ENCODE assay signal across 32 cellular contexts in the genomic region with DNA sequence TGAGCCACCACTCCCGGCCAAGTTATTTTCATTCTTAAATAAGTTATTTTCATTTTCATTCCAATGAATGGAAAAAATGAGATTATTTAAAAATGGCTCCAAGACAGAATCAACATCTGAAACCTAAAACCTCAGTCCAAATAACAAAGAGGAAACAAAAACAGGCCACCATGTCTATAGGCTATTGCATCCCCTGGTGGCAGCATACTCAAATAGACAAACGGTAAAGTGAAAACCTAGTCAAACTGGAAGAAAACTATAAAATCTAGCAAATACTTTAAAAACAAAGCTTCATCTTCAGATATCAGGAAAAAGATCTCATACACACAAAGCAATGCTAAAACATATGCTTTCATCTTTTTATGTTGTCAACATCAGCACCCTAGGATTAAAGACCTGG. TPM values are rescaled to one million over a fixed set of nuclear protein-coding genes. Genes with fewer than 3 reads are reported as not detected.
DNase-seq lines count a peak whose midpoint lies in the region; ATAC-seq, FAIRE-seq and TF ChIP-seq lines count a peak whose summit lies in the region.
"Had no signal": no experiment of that assay in that cellular context is flagged by ENCODE, and none has a peak within 500 bp of the region (broad histone marks: within the 10 kb centered on the region; RNA-seq: fewer than 3 reads in every experiment).

No MANE protein-coding gene starts in this region.

- H3K4me1 Mint-ChIP-seq in activated CD4-positive, alpha-beta memory T cell treated with anti-CD3 and anti-CD28 coated beads for 36 hours (ENCODE audit: low read depth) = peaks cover 9% of the 10 kb centered on the region
- H3K4me1 Mint-ChIP-seq in type B pancreatic cell (ENCODE audit: unreplicated experiment) = no peaks in the 10 kb centered on the region
- H3K4me1 Mint-ChIP-seq: activated naive CD4-positive, alpha-beta T cell treated with anti-CD3 and anti-CD28 coated beads, Interleukin-2, amount 10 ng/mL, durations not matched to agents 7 days and 5 days; naive thymus-derived CD4-positive, alpha-beta T cell had no signal

- no peaks in the 10 kb centered on the region for H3K9me1 ChIP-seq in K562 (ENCODE audit: control insufficient read depth, insufficient read depth, low read length)

- no peak overlapping the region for H3K9ac ChIP-seq in K562 (ENCODE audit: insufficient read depth in 1 of 2, low read depth in 2 of 2, low read length in 2 of 2)
- H3K9ac ChIP-seq: BLaER1 treated with 17β-estradiol and CSF1 and Interleukin-3, amounts not matched to agents 10 nM and 100 nM had no signal

- DNase-seq in GM06990 (ENCODE audit: extremely low read depth, insufficient read length) (no peak), K562 (ENCODE audit: extremely low read depth in 1 of 4, low spot score in 3 of 4) (no peak), H4 (ENCODE audit: low spot score) (no peak), lower leg skin (ENCODE audit: low spot score in 2 of 2) (no peak), type B pancreatic cell (ENCODE audit: extremely low spot score, unreplicated experiment) (no peak)
- DNase-seq in activated CD4-positive, alpha-beta memory T cell treated with anti-CD3 and anti-CD28 coated beads for 36 hours = no peak
- DNase-seq: activated CD4-positive, alpha-beta T cell treated with anti-CD3 and anti-CD28 coated beads, Interleukin-2, amount 50 U/mL, for 4 hours; activated CD4-positive, CD25-positive, alpha-beta regulatory T cell; activated naive CD4-positive, alpha-beta T cell treated with anti-CD3 and anti-CD28 coated beads, Interleukin-2, amount 10 ng/mL, durations not matched to agents 7 days and 5 days; amniotic stem cell; Caco-2; effector CD4-positive, alpha-beta T cell; midbrain; naive thymus-derived CD4-positive, alpha-beta T cell; NCI-H1436 treated with DMSO at 0.1 percent for 48 hours; NCI-H2107; NCI-H446; NCI-H82; occipital lobe; psoas muscle; SIG-M5; stimulated activated CD4-positive, alpha-beta T cell treated with anti-CD3 and anti-CD28 coated beads, Interleukin-15, amount 100 ng/mL, for 24 hours; stimulated activated naive CD8-positive, alpha-beta T cell treated with anti-CD3 and anti-CD28 coated beads, Interleukin-15, Interleukin-2, amounts not matched to agents 100 U/mL and 50 U/mL, for 24 hours; T1000 had no signal

- TF ChIP-seq EP300 in K562 (IDR thresholded peaks at IDR 0.05; ENCODE audit: low read length) = no peak

- POLR2A ChIA-PET in K562 (lab: Yijun Ruan, JAX) = interaction anchor here (0.6 kb wide), 1 partner anchor 12 kb away, joined by 3 read pairs; no protein-coding TSS in a partner anchor
- POLR2A ChIA-PET in activated CD4-positive, alpha-beta memory T cell treated with anti-CD3 and anti-CD28 coated beads for 36 hours (lab: Charles Lee) = no interaction called here

- BruUV-seq in K562 (replicated peaks; lab: Mats Ljungman, UMichigan) = no TSS peak

- no peaks in the 10 kb centered on the region for H3K4me1 ChIP-seq in K562 (replicated peaks in 1 of 2; ENCODE audit: control insufficient read depth in 2 of 2, insufficient read depth in 2 of 2, low read length in 2 of 2)
- H3K4me1 ChIP-seq: BLaER1 treated with 17β-estradiol and CSF1 and Interleukin-3, amounts not matched to agents 10 nM and 100 nM; Caco-2; HAP-1; psoas muscle had no signal

- H3K27ac ChIP-seq in 22Rv1 (no peak overlapping the region), K562 (ENCODE audit: extremely low read depth, low read depth, low read length) (no peak overlapping the region)
- H3K27ac ChIP-seq: BLaER1 treated with 17β-estradiol and CSF1 and Interleukin-3, amounts not matched to agents 10 nM and 100 nM; epithelial cell of prostate; psoas muscle had no signal

- no peak for ATAC-seq in K562
- ATAC-seq: naive thymus-derived CD4-positive, alpha-beta T cell; psoas muscle; stimulated activated naive CD8-positive, alpha-beta T cell treated with anti-CD3 and anti-CD28 coated beads, Interleukin-15, Interleukin-2, amounts not matched to agents 100 U/mL and 50 U/mL, for 24 hours had no signal

- no peak for FAIRE-seq in K562 (lab: Jason Lieb, UNC)
- FAIRE-seq: GM19239, keratinocyte had no signal

- CTCF ChIA-PET in K562 (lab: Yijun Ruan, JAX; ENCODE audit: low intra/inter-chr PET ratio) = no interaction called here
- CTCF ChIA-PET in activated CD4-positive, alpha-beta memory T cell treated with anti-CD3 and anti-CD28 coated beads for 36 hours (lab: Charles Lee) = interaction anchor here (1.6 kb wide), 1 partner anchor 57 kb away, joined by 3 read pairs; no protein-coding TSS in a partner anchor

- no peak overlapping the region for H2AFZ ChIP-seq in K562 (ENCODE audit: low read depth, low read length)

- H3K27me3 Mint-ChIP-seq in activated CD4-positive, alpha-beta memory T cell treated with anti-CD3 and anti-CD28 coated beads for 36 hours = peaks cover 22% of the 10 kb centered on the region
- H3K27me3 Mint-ChIP-seq in type B pancreatic cell = peaks cover 7% of the 10 kb centered on the region

- intact Hi-C loops in K562 (cut with micrococcal nuclease) (no loop called here), lower leg skin (cut with DNase I; ENCODE audit: low total_unique reads) (no loop called here)
- intact Hi-C loops in activated CD4-positive, alpha-beta memory T cell treated with anti-CD3 and anti-CD28 coated beads for 36 hours (cut with micrococcal nuclease) = no loop called here

- no peak for TF ChIP-seq POLR2A in K562 (conservative IDR thresholded peaks at IDR 0.05)
- no peak for TF ChIP-seq POLR2A in lower leg skin (IDR thresholded peaks at IDR 0.05)

- no peaks in the 10 kb centered on the region for H3K36me3 Mint-ChIP-seq in activated CD4-positive, alpha-beta memory T cell treated with anti-CD3 and anti-CD28 coated beads for 36 hours
- no peaks in the 10 kb centered on the region for H3K36me3 Mint-ChIP-seq in type B pancreatic cell
- H3K36me3 Mint-ChIP-seq: activated naive CD4-positive, alpha-beta T cell treated with anti-CD3 and anti-CD28 coated beads, Interleukin-2, amount 10 ng/mL, durations not matched to agents 7 days and 5 days; naive thymus-derived CD4-positive, alpha-beta T cell had no signal

- TF ChIP-seq CTCF in 22Rv1 (IDR thresholded peaks at IDR 0.05) (peak; percentile 26; the same call in 1 of the 2 replicates), GM06990 (IDR thresholded peaks at IDR 0.05; ENCODE audit: insufficient read depth, low read length, poor library complexity, severe bottlenecking) (peak; percentile 55), LNCAP (IDR thresholded peaks at IDR 0.05) (peak; percentile 16; the same call in 1 of the 2 replicates), K562 (IDR thresholded peaks at IDR 0.05 in 2 of 3, conservative IDR thresholded peaks at IDR 0.05 in 1 of 3; ENCODE audit: insufficient read depth in 2 of 3, low read depth in 1 of 3, low read length in 3 of 3) (peak; percentile 4 to 31 (median 14); a peak in 3 of 6 replicates), lower leg skin (IDR thresholded peaks at IDR 0.05) (no peak), type B pancreatic cell (conservative IDR thresholded peaks at IDR 0.05) (no peak)

- H3K9me3 ChIP-seq in K562 (replicated peaks; ENCODE audit: control insufficient read depth, insufficient read depth, low read depth, low read length) = no peaks in the 10 kb centered on the region
- H3K9me3 ChIP-seq: Caco-2, HAP-1, psoas muscle had no signal

- H3K79me2 ChIP-seq in K562 (ENCODE audit: control insufficient read depth, insufficient read depth, low read length) = no peaks in the 10 kb centered on the region

- 3% methylated on average over 2 of the region's 2 CpGs for WGBS in K562 (ENCODE audit: insufficient coverage, low coverage, missing lambda C conversion rate)
- 93 to 96% methylated on average over 2 of the region's 2 CpGs for whole genome bisulfite sequencing in lower leg skin, 2 donors

- H3K36me3 ChIP-seq in GM06990 (ENCODE audit: control insufficient read depth, insufficient read depth, low read length) (no peaks in the 10 kb centered on the region), K562 (ENCODE audit: control insufficient read depth, insufficient read depth, low read length) (no peaks in the 10 kb centered on the region)
- H3K36me3 ChIP-seq: BLaER1 treated with 17β-estradiol and CSF1 and Interleukin-3, amounts not matched to agents 10 nM and 100 nM; HAP-1 had no signal

- no peaks in the 10 kb centered on the region for H4K20me1 ChIP-seq in K562 (replicated peaks; ENCODE audit: control insufficient read depth, insufficient read depth, low read length)
- H4K20me1 ChIP-seq: BLaER1 treated with 17β-estradiol and CSF1 and Interleukin-3, amounts not matched to agents 10 nM and 100 nM had no signal

- H3K27me3 ChIP-seq in GM06990 (replicated peaks; ENCODE audit: control insufficient read depth, insufficient read depth, low read length) (no peaks in the 10 kb centered on the region), K562 (ENCODE audit: control insufficient read depth in 2 of 2, insufficient read depth in 2 of 2, low read length in 2 of 2) (no peaks in the 10 kb centered on the region)
- H3K27me3 ChIP-seq: BLaER1 treated with 17β-estradiol and CSF1 and Interleukin-3, amounts not matched to agents 10 nM and 100 nM had no signal

- peak in 1 of 2 experiments; percentile 30; a peak in 1 of 4 replicates for TF ChIP-seq RAD21 in K562 (CRISPR knock-in tag; conservative IDR thresholded peaks at IDR 0.05 in 1 of 2, IDR thresholded peaks at IDR 0.05 in 1 of 2)

- peaks cover 2% of the 10 kb centered on the region for H3K9me3 Mint-ChIP-seq in activated CD4-positive, alpha-beta memory T cell treated with anti-CD3 and anti-CD28 coated beads for 36 hours
- H3K9me3 Mint-ChIP-seq in type B pancreatic cell = no peaks in the 10 kb centered on the region
- H3K9me3 Mint-ChIP-seq: activated naive CD4-positive, alpha-beta T cell treated with anti-CD3 and anti-CD28 coated beads, Interleukin-2, amount 10 ng/mL, durations not matched to agents 7 days and 5 days had no signal

- no peak overlapping the region for H3K27ac Mint-ChIP-seq in activated CD4-positive, alpha-beta memory T cell treated with anti-CD3 and anti-CD28 coated beads for 36 hours
- H3K27ac Mint-ChIP-seq in type B pancreatic cell = no peak overlapping the region
- H3K27ac Mint-ChIP-seq: activated naive CD4-positive, alpha-beta T cell treated with anti-CD3 and anti-CD28 coated beads, Interleukin-2, amount 10 ng/mL, durations not matched to agents 7 days and 5 days; naive thymus-derived CD4-positive, alpha-beta T cell had no signal

- no peak overlapping the region for H3K4me3 Mint-ChIP-seq in activated CD4-positive, alpha-beta memory T cell treated with anti-CD3 and anti-CD28 coated beads for 36 hours
- no peak overlapping the region for H3K4me3 Mint-ChIP-seq in type B pancreatic cell
- H3K4me3 Mint-ChIP-seq: activated naive CD4-positive, alpha-beta T cell treated with anti-CD3 and anti-CD28 coated beads, Interleukin-2, amount 10 ng/mL, durations not matched to agents 7 days and 5 days; naive thymus-derived CD4-positive, alpha-beta T cell had no signal

- in situ Hi-C loops in K562 (cut with MboI) = no loop called here

- H3K4me3 ChIP-seq in GM06990 (replicated peaks; ENCODE audit: low read depth, low read length) = no peak overlapping the region
- no peak overlapping the region for H3K4me3 ChIP-seq in K562
- H3K4me3 ChIP-seq in lower leg skin (ENCODE audit: low read depth, poor library complexity, severe bottlenecking) = no peak overlapping the region
- H3K4me3 ChIP-seq: BLaER1 treated with 17β-estradiol and CSF1 and Interleukin-3, amounts not matched to agents 10 nM and 100 nM; HAP-1; psoas muscle had no signal

- H3K4me2 ChIP-seq in K562 (ENCODE audit: insufficient read depth, low read length) = no peak overlapping the region
- H3K4me2 ChIP-seq: BLaER1 treated with 17β-estradiol and CSF1 and Interleukin-3, amounts not matched to agents 10 nM and 100 nM had no signal

RNA-seq across cellular contexts. Expression of a gene that starts 20.9 kb away (rescaled TPM):
- not detected in 2 replicates for total RNA-seq in K562 (2011; cell fraction: chromatin; rRNA removed; ENCODE audit: low replicate concordance)
- not detected in 2 replicates for total RNA-seq in K562 (2011; cell fraction: nucleolus; rRNA removed)
- not detected in 2 replicates for total RNA-seq in K562 (2011; cell fraction: nucleoplasm; rRNA removed)
- total RNA-seq in K562 (2014; rRNA removed) (not detected in 2 replicates), K562 (2014; rRNA removed; fragmentation: Illumina TruSeq; extraction: Trizol) (not detected in 2 replicates), K562 (2015; rRNA removed; fragmentation: Illumina TruSeq; extraction: Trizol) (not detected in 2 replicates), K562 (2021) (not detected in 2 replicates), lower leg skin (not detected), type B pancreatic cell (ENCODE audit: low replicate concordance) (0.17 TPM in 1 of 2 replicates, not detected in the other)
- polyA plus RNA-seq in K562 (2011; rRNA removed) (not detected in 2 replicates), K562 (2014; fragmentation: Illumina TruSeq; extraction: Trizol) (not detected in 2 replicates), K562 (2014; fragmentation: Nextera tagmentation; extraction: Ambion mirVana) (not detected), K562 (2014; rRNA removed) (not detected in 2 replicates)
- not detected in 2 replicates for polyA plus RNA-seq in K562 (2011; cell fraction: cytosol; rRNA removed)
- polyA plus RNA-seq in K562 (2011; cell fraction: nucleus; rRNA removed) = not detected in 2 replicates
- not detected in 2 replicates for polyA plus RNA-seq in K562 (2012)
- polyA minus RNA-seq in K562 (2011; rRNA and poly(A)+ RNA removed) = not detected in 2 replicates
- not detected in 2 replicates for polyA minus RNA-seq in K562 (2011; cell fraction: cytosol; rRNA and poly(A)+ RNA removed)
- polyA minus RNA-seq in K562 (2011; cell fraction: nucleus; rRNA and poly(A)+ RNA removed) = not detected in 2 replicates
- total RNA-seq in activated CD4-positive, alpha-beta memory T cell treated with anti-CD3 and anti-CD28 coated beads for 36 hours = 10 to 100 TPM; 33.7 to 35.3 TPM
- not detected in 2 replicates for total RNA-seq in H4 (2014; rRNA removed; shearing (Covaris generic))
- total RNA-seq: Caco-2; liver; naive thymus-derived CD4-positive, alpha-beta T cell; occipital lobe; psoas muscle had no signal
- polyA plus RNA-seq: keratinocyte; liver; naive thymus-derived CD4-positive, alpha-beta T cell; psoas muscle had no signal

RNA-seq across cellular contexts. Expression of a gene that starts 37.2 kb away (rescaled TPM):
- not detected in 2 replicates for total RNA-seq in K562 (2011; cell fraction: chromatin; rRNA removed; ENCODE audit: low replicate concordance)
- not detected in 2 replicates for total RNA-seq in K562 (2011; cell fraction: nucleolus; rRNA removed)
- not detected in 2 replicates for total RNA-seq in K562 (2011; cell fraction: nucleoplasm; rRNA removed)
- total RNA-seq in K562 (2014; rRNA removed) = not detected in 2 replicates
- total RNA-seq in K562 (2014; rRNA removed; fragmentation: Illumina TruSeq; extraction: Trizol) = not detected in 2 replicates
- total RNA-seq in K562 (2015; rRNA removed; fragmentation: Illumina TruSeq; extraction: Trizol) = not detected in 2 replicates
- total RNA-seq in K562 (2021) = not detected in 2 replicates
- polyA plus RNA-seq in K562 (2011; rRNA removed) = not detected in 2 replicates
- polyA plus RNA-seq in K562 (2011; cell fraction: cytosol; rRNA removed) = not detected in 2 replicates
- 0.14 TPM in 1 of 2 replicates, not detected in the other for polyA plus RNA-seq in K562 (2011; cell fraction: nucleus; rRNA removed)
- polyA plus RNA-seq in K562 (2012) = not detected in 2 replicates
- polyA plus RNA-seq in K562 (2014; fragmentation: Illumina TruSeq; extraction: Trizol) = not detected in 2 replicates
- polyA plus RNA-seq in K562 (2014; fragmentation: Nextera tagmentation; extraction: Ambion mirVana) = not detected
- polyA plus RNA-seq in K562 (2014; rRNA removed) = not detected in 2 replicates
- polyA minus RNA-seq in K562 (2011; rRNA and poly(A)+ RNA removed) = not detected in 2 replicates
- polyA minus RNA-seq in K562 (2011; cell fraction: cytosol; rRNA and poly(A)+ RNA removed) = not detected in 2 replicates
- polyA minus RNA-seq in K562 (2011; cell fraction: nucleus; rRNA and poly(A)+ RNA removed) = not detected in 2 replicates
- total RNA-seq in activated CD4-positive, alpha-beta memory T cell treated with anti-CD3 and anti-CD28 coated beads for 36 hours = 100 to 1,000 TPM; 113 to 119 TPM
- total RNA-seq in H4 (2014; rRNA removed; shearing (Covaris generic)) = not detected in 2 replicates
- not detected for total RNA-seq in lower leg skin
- not detected in 2 replicates for total RNA-seq in type B pancreatic cell (ENCODE audit: low replicate concordance)
- total RNA-seq: Caco-2, liver, occipital lobe, psoas muscle had no signal
- polyA plus RNA-seq: keratinocyte; liver; naive thymus-derived CD4-positive, alpha-beta T cell; psoas muscle had no signal

Comparison
In these comparisons a context has a peak if more than half of its experiments do, and no peak if none do; other contexts are left out.
1. CTCF ChIP-seq: peak in 22Rv1 (single experiment), GM06990 (single experiment), LNCAP (single experiment) and K562 (3 of 3); none in lower leg skin (0 of 3) and type B pancreatic cell (single experiment).
2. RNA of a gene that starts 20.9 kb away (total RNA-seq): 33.7 to 35.3 TPM in activated CD4-positive, alpha-beta memory T cell treated with anti-CD3 and anti-CD28 coated beads for 36 hours; 0.17 TPM in type B pancreatic cell, not detected in K562, not detected in H4 and not detected in lower leg skin; every median in the first group is over 10 times any median in the second.
3. RNA of a gene that starts 37.2 kb away (total RNA-seq): 113 to 119 TPM in activated CD4-positive, alpha-beta memory T cell treated with anti-CD3 and anti-CD28 coated beads for 36 hours; not detected in K562, not detected in H4, not detected in lower leg skin and not detected in type B pancreatic cell; every median in the first group is over 100 times any median in the second.